10 cellular contexts compared by ENCODE assay signal in the genomic region with DNA sequence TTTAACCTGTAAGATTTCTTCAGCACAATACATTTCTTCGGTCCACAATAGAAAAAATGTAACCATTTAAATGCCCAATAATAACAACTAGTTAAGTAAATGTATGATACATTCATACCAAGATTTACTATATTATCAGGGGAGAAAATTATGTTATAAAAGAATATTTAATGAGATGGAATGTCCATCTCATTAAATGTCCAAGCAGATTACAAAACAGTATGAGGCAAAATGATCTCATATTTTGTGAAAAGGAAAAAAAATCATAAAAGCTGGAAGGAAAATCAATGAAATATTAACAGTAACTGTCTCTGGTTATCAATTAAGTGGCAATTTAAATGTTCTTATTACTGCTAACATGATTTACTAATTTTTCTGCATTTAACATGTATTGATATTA. TPM values are rescaled to one million over a fixed set of nuclear protein-coding genes. Genes with fewer than 3 reads are reported as not detected.
"Had no signal": no experiment of that assay in that cellular context is flagged by ENCODE, and none has a peak within 500 bp of the region (broad histone marks: within the 10 kb centered on the region; RNA-seq: fewer than 3 reads in every experiment).

No MANE protein-coding gene starts in this region.

- H3K4me3 Mint-ChIP-seq: GM23338, H9, HFFc6 had no signal

- H3K4me1 ChIP-seq: HAP-1 had no signal

- DNase-seq: GM23248, GOT3, H7, H9, HCEC 1CT, HFFc6 had no signal

- FAIRE-seq: H1, H54 had no signal

- H3K27ac Mint-ChIP-seq: GM23338, H9, HFFc6 had no signal

- H3K36me3 ChIP-seq: HAP-1 had no signal

- H3K4me3 ChIP-seq: GM23248, GM23338, HAP-1 had no signal

- H3K27ac ChIP-seq: GM23248 had no signal

- H3K9me3 ChIP-seq: HAP-1 had no signal

- H3K9me3 Mint-ChIP-seq: GM23338, H9, HFFc6 had no signal

RNA-seq across cellular contexts. Expression of a gene that starts 10.1 kb away (rescaled TPM):
- total RNA-seq: GM23248, HFFc6 had no signal
